ENCODE assay signal across 8 cellular contexts in genomic region chr20:18506744-18507143, GRCh38.
DNase-seq lines count a peak whose midpoint lies in the region; ATAC-seq lines count a peak whose summit lies in the region.

No MANE protein-coding gene starts in this region.

- H3K27me3 ChIP-seq in iPS-18a (ENCODE audit: control insufficient read depth, insufficient read depth, low read length) (no peaks in the 10 kb centered on the region), stomach smooth muscle (ENCODE audit: control insufficient read depth in 1 of 2, insufficient read depth in 2 of 2, low read length in 2 of 2) (peaks cover 0 to 4% of the 10 kb centered on the region in 2 donors)

- H3K4me3 ChIP-seq in iPS-18a (ENCODE audit: low read length) (peak overlapping the region; percentile 96), stomach smooth muscle (ENCODE audit: low read length in 2 of 2) (peak overlapping the region; percentile 85 to 100)

- H3K36me3 ChIP-seq in iPS-18a (ENCODE audit: control insufficient read depth, low read depth, low read length): peaks cover 12% of the 10 kb centered on the region
- H3K36me3 ChIP-seq in stomach smooth muscle (ENCODE audit: control insufficient read depth in 2 of 2, insufficient read depth in 2 of 2, low read length in 2 of 2): peaks cover 4 to 7% of the 10 kb centered on the region in 2 donors

- peak; percentile 6 for DNase-seq in stimulated activated CD4-positive, alpha-beta T cell treated with anti-CD3 and anti-CD28 coated beads, Interleukin-4, amount 100 ng/mL, for 24 hours
- DNase-seq in stimulated activated CD4-positive, alpha-beta T cell treated with anti-CD3 and anti-CD28 coated beads, Interleukin-12 subunit alpha, Interleukin-12 subunit beta, amount 100 ng/mL, for 4 hours: no peak
- DNase-seq in activated T-cell treated with anti-CD3 and anti-CD28 coated beads, Interleukin-2, amount 50 U/mL, for 48 hours: peak; percentile 32 to 36
- no peak for DNase-seq in NCI-H345 (lab: John Stamatoyannopoulos, UW)
- DNase-seq in NCI-H128 (lab: John Stamatoyannopoulos, UW; ENCODE audit: unreplicated experiment): no peak

- H3K9ac ChIP-seq in iPS-18a (ENCODE audit: low read length) (peak overlapping the region; percentile 94), stomach smooth muscle (ENCODE audit: low read length in 2 of 2) (peak overlapping the region; percentile 81 to 99)

- H3K9me3 ChIP-seq in iPS-18a (ENCODE audit: control insufficient read depth, low read depth, low read length): no peaks in the 10 kb centered on the region
- H3K9me3 ChIP-seq in stomach smooth muscle (ENCODE audit: control insufficient read depth in 2 of 2, low read length in 2 of 2): no peaks in the 10 kb centered on the region

- H3K4me1 ChIP-seq in iPS-18a (ENCODE audit: control insufficient read depth, low read depth, low read length) (peaks cover 7% of the 10 kb centered on the region), stomach smooth muscle (ENCODE audit: control insufficient read depth, insufficient read depth, low read length) (peaks cover 6% of the 10 kb centered on the region)

- H3K27ac ChIP-seq in iPS-18a (ENCODE audit: low read length) (peak overlapping the region; percentile 98), stomach smooth muscle (ENCODE audit: low read length) (peak overlapping the region; percentile 97)

- no peak for ATAC-seq in GM21447 (IDR thresholded peaks at IDR 0.05; ENCODE audit: unreplicated experiment)

Comparison
In these comparisons a context has a peak if more than half of its experiments do, and no peak if none do; other contexts are left out.
1. DNase-seq: peak in stimulated activated CD4-positive, alpha-beta T cell treated with anti-CD3 and anti-CD28 coated beads, Interleukin-4, amount 100 ng/mL, for 24 hours (single experiment) and activated T-cell treated with anti-CD3 and anti-CD28 coated beads, Interleukin-2, amount 50 U/mL, for 48 hours (2 of 2); none in stimulated activated CD4-positive, alpha-beta T cell treated with anti-CD3 and anti-CD28 coated beads, Interleukin-12 subunit alpha, Interleukin-12 subunit beta, amount 100 ng/mL, for 4 hours (single experiment), NCI-H345 (single experiment) and NCI-H128 (single experiment).